16 cellular contexts compared by ENCODE assay signal in genomic region chr21:42579456-42580075, GRCh38.
A peak's percentile ranks its signal among the peaks of the same experiment; 100 is the strongest.
DNase-seq lines count a peak whose midpoint lies in the region; ATAC-seq and TF ChIP-seq lines count a peak whose summit lies in the region.
"Had no signal": no experiment of that assay in that cellular context is flagged by ENCODE, and none has a peak within 500 bp of the region (broad histone marks: within the 10 kb centered on the region; RNA-seq: fewer than 3 reads in every experiment).

No MANE protein-coding gene starts in this region.

- H3K27me3 Mint-ChIP-seq in stimulated activated naive CD8-positive, alpha-beta T cell treated with anti-CD3 and anti-CD28 coated beads, Interleukin-15, amount 100 ng/mL, for 72 hours: no peaks in the 10 kb centered on the region
- H3K27me3 Mint-ChIP-seq: CD8-positive, alpha-beta memory T cell had no signal

- no peak overlapping the region for H2AK5ac ChIP-seq in mesendoderm (ENCODE audit: low read length)

- H3K36me3 ChIP-seq in osteoblast (ENCODE audit: insufficient read depth, low read length) (no peaks in the 10 kb centered on the region), upper lobe of right lung (no peaks in the 10 kb centered on the region), mesendoderm (ENCODE audit: control insufficient read depth, insufficient read depth, low read length) (no peaks in the 10 kb centered on the region)

- no peak overlapping the region for H2BK15ac ChIP-seq in mesendoderm (replicated peaks; ENCODE audit: low read depth)

- TF ChIP-seq CTCF in osteoblast (IDR thresholded peaks at IDR 0.05; ENCODE audit: extremely low read depth, low read depth, low read length) (no peak), upper lobe of right lung (IDR thresholded peaks at IDR 0.05) (no peak)

- no peaks in the 10 kb centered on the region for H3K9me3 ChIP-seq in osteoblast (ENCODE audit: low read depth, low read length)
- no peaks in the 10 kb centered on the region for H3K9me3 ChIP-seq in upper lobe of right lung

- no peak overlapping the region for H3K4me2 ChIP-seq in osteoblast (ENCODE audit: insufficient read depth, low read length)
- no peak overlapping the region for H3K4me2 ChIP-seq in mesendoderm (ENCODE audit: low read length)

- no peak overlapping the region for H2BK5ac ChIP-seq in mesendoderm (ENCODE audit: low read length)

- no peak overlapping the region for H3K4ac ChIP-seq in mesendoderm (ENCODE audit: low read depth, low read length)

- no peak overlapping the region for H3K56ac ChIP-seq in mesendoderm (ENCODE audit: low read length)

- H3K4me3 Mint-ChIP-seq in stimulated activated naive CD8-positive, alpha-beta T cell treated with anti-CD3 and anti-CD28 coated beads, Interleukin-15, amount 100 ng/mL, for 72 hours: no peak overlapping the region
- H3K4me3 Mint-ChIP-seq: CD8-positive, alpha-beta memory T cell; H9 had no signal

- H3K9ac ChIP-seq in mesendoderm (ENCODE audit: low read length): no peak overlapping the region

- H2BK120ac ChIP-seq in mesendoderm (ENCODE audit: low read depth, low read length): no peak overlapping the region

- no CpG with 5 or more reads among the region's 22 CpGs for WGBS in mesendoderm (ENCODE audit: extremely low coverage, insufficient coverage, low lambda C conversion rate)

- H3K18ac ChIP-seq in mesendoderm (ENCODE audit: low read length): no peak overlapping the region

- no peak overlapping the region for H4K5ac ChIP-seq in mesendoderm (ENCODE audit: low read length)

- no peak overlapping the region for H3K23ac ChIP-seq in mesendoderm (ENCODE audit: low read length)

- H3K79me2 ChIP-seq in osteoblast (ENCODE audit: insufficient read depth, low read length) (no peaks in the 10 kb centered on the region), mesendoderm (ENCODE audit: control insufficient read depth, insufficient read depth, low read length) (no peaks in the 10 kb centered on the region)

- peak; percentile 23 for DNase-seq in DMS79 (lab: John Stamatoyannopoulos, UW)
- no peak for DNase-seq in DMS79 treated with DMSO at 0.1 percent for 48 hours (lab: John Stamatoyannopoulos, UW)
- DNase-seq in stimulated activated naive CD8-positive, alpha-beta T cell treated with anti-CD3 and anti-CD28 coated beads, Interleukin-15, amount 100 ng/mL, for 72 hours: no peak
- DNase-seq in stimulated activated naive CD8-positive, alpha-beta T cell treated with anti-CD3 and anti-CD28 coated beads, Interleukin-15, Interleukin-2, amounts not matched to agents 100 U/mL and 50 U/mL, for 24 hours: no peak
- DNase-seq in osteoblast (ENCODE audit: insufficient read length, low spot score, missing footprints): peak; percentile 44
- no peak for DNase-seq in upper lobe of right lung
- DNase-seq in mesendoderm: no peak
- DNase-seq: H9, IMR-90, NCI-H1930, NCI-H2171, NCI-H774 had no signal

- H3K9me3 Mint-ChIP-seq in stimulated activated naive CD8-positive, alpha-beta T cell treated with anti-CD3 and anti-CD28 coated beads, Interleukin-15, amount 100 ng/mL, for 72 hours: peaks cover 14 to 21% of the 10 kb centered on the region in 2 donors

- no peaks in the 10 kb centered on the region for H3K79me1 ChIP-seq in mesendoderm (ENCODE audit: low read length)

- no peak overlapping the region for H3K27ac ChIP-seq in osteoblast (ENCODE audit: low read depth, low read length)
- no peak overlapping the region for H3K27ac ChIP-seq in upper lobe of right lung
- H3K27ac ChIP-seq in mesendoderm (ENCODE audit: low read depth, low read length): no peak overlapping the region
- H3K27ac ChIP-seq: 22Rv1 had no signal

- no peaks in the 10 kb centered on the region for H3K4me1 ChIP-seq in osteoblast (ENCODE audit: insufficient read depth, low read length)
- H3K4me1 ChIP-seq in upper lobe of right lung: no peaks in the 10 kb centered on the region
- H3K4me1 ChIP-seq in mesendoderm (ENCODE audit: control insufficient read depth, low read depth, low read length): no peaks in the 10 kb centered on the region

- no peaks in the 10 kb centered on the region for H3K4me1 Mint-ChIP-seq in stimulated activated naive CD8-positive, alpha-beta T cell treated with anti-CD3 and anti-CD28 coated beads, Interleukin-15, amount 100 ng/mL, for 72 hours
- H3K4me1 Mint-ChIP-seq: CD8-positive, alpha-beta memory T cell had no signal

- H3K4me3 ChIP-seq in osteoblast (ENCODE audit: insufficient read depth, low read length) (no peak overlapping the region), upper lobe of right lung (no peak overlapping the region), mesendoderm (ENCODE audit: low read length) (no peak overlapping the region)

- peak; percentile 26 for ATAC-seq in stimulated activated naive CD8-positive, alpha-beta T cell treated with anti-CD3 and anti-CD28 coated beads, Interleukin-15, amount 100 ng/mL, for 72 hours
- ATAC-seq in stimulated activated naive CD8-positive, alpha-beta T cell treated with anti-CD3 and anti-CD28 coated beads, Interleukin-15, Interleukin-2, amounts not matched to agents 100 U/mL and 50 U/mL, for 24 hours: no peak
- ATAC-seq in upper lobe of right lung (peak; percentile 37), GM18502 (IDR thresholded peaks at IDR 0.05; ENCODE audit: poor library complexity, unreplicated experiment) (no peak)
- ATAC-seq: Panc1 had no signal

- no peak overlapping the region for H2AFZ ChIP-seq in osteoblast (ENCODE audit: low read length)

- no peaks in the 10 kb centered on the region for H4K20me1 ChIP-seq in osteoblast (ENCODE audit: insufficient read depth, low read length)

- H4K8ac ChIP-seq in mesendoderm (ENCODE audit: low read depth, low read length): no peak overlapping the region

- H3K27ac Mint-ChIP-seq in stimulated activated naive CD8-positive, alpha-beta T cell treated with anti-CD3 and anti-CD28 coated beads, Interleukin-15, amount 100 ng/mL, for 72 hours: no peak overlapping the region
- H3K27ac Mint-ChIP-seq: H9 had no signal

- intact Hi-C loops in upper lobe of right lung (cut with DNase I): no loop called here

- no peaks in the 10 kb centered on the region for H3K27me3 ChIP-seq in osteoblast (ENCODE audit: insufficient read depth, low read length)
- H3K27me3 ChIP-seq in upper lobe of right lung: no peaks in the 10 kb centered on the region
- no peaks in the 10 kb centered on the region for H3K27me3 ChIP-seq in mesendoderm (ENCODE audit: insufficient read depth, low read length, poor library complexity)

Comparison
In these comparisons a context has a peak if more than half of its experiments do, and no peak if none do; other contexts are left out.
1. DNase-seq: peak in DMS79 (single experiment) and osteoblast (single experiment); none in DMS79 treated with DMSO at 0.1 percent for 48 hours (single experiment), stimulated activated naive CD8-positive, alpha-beta T cell treated with anti-CD3 and anti-CD28 coated beads, Interleukin-15, amount 100 ng/mL, for 72 hours (0 of 2), stimulated activated naive CD8-positive, alpha-beta T cell treated with anti-CD3 and anti-CD28 coated beads, Interleukin-15, Interleukin-2, amounts not matched to agents 100 U/mL and 50 U/mL, for 24 hours (single experiment), upper lobe of right lung (single experiment) and mesendoderm (single experiment).
2. ATAC-seq: peak in stimulated activated naive CD8-positive, alpha-beta T cell treated with anti-CD3 and anti-CD28 coated beads, Interleukin-15, amount 100 ng/mL, for 72 hours (single experiment) and upper lobe of right lung (single experiment); none in stimulated activated naive CD8-positive, alpha-beta T cell treated with anti-CD3 and anti-CD28 coated beads, Interleukin-15, Interleukin-2, amounts not matched to agents 100 U/mL and 50 U/mL, for 24 hours (single experiment) and GM18502 (single experiment).